In genomic region chr22:31346255-31346732, GRCh38 we compare ENCODE assay signal across 1 cellular context.
TF ChIP-seq lines count a peak whose summit lies in the region.

Gene PATZ1, minus strand, starts transcription at chr22:31346346. Its CDS starts 744 bp downstream, at chr22:31345602.

TF ChIP-seq in HepG2, 621 proteins besides CTCF, POLR2A, EP300 and RAD21 (continued from another document and continues in another):
- TF ChIP-seq MED1 (CRISPR knock-in tag; IDR thresholded peaks at IDR 0.05) = 0 out of 2 replicates have a peak, but pooled peaks have one; percentile 7
- peak; percentile 48; the same call in 1 of the 2 replicates for TF ChIP-seq FOXP4 (CRISPR knock-in tag; IDR thresholded peaks at IDR 0.05)
- no peak for TF ChIP-seq MEIS2 (CRISPR knock-in tag; IDR thresholded peaks at IDR 0.05)
- no peak for TF ChIP-seq PRDM4 (CRISPR knock-in tag; IDR thresholded peaks at IDR 0.05; ENCODE audit: borderline replicate concordance)
- TF ChIP-seq MTA3 (CRISPR knock-in tag; IDR thresholded peaks at IDR 0.05) = no peak
- no peak; the same call in 1 of the 2 replicates for TF ChIP-seq ZNF607 (CRISPR knock-in tag; IDR thresholded peaks at IDR 0.05; ENCODE audit: borderline replicate concordance)
- TF ChIP-seq KDM3A (CRISPR knock-in tag; IDR thresholded peaks at IDR 0.05; ENCODE audit: low read depth) = peak; percentile 21; the same call in 1 of the 2 replicates
- TF ChIP-seq ZKSCAN5 (CRISPR knock-in tag; IDR thresholded peaks at IDR 0.05) = no peak
- no peak for TF ChIP-seq ERF (CRISPR knock-in tag; IDR thresholded peaks at IDR 0.05)
- no peak for TF ChIP-seq ZNF709 (CRISPR knock-in tag; IDR thresholded peaks at IDR 0.05)
- 0 out of 2 replicates have a peak, but pooled peaks have one; percentile 10 for TF ChIP-seq SP2 (CRISPR knock-in tag; IDR thresholded peaks at IDR 0.05)
- no peak; the same call in 1 of the 2 replicates for TF ChIP-seq ZFY (CRISPR knock-in tag; IDR thresholded peaks at IDR 0.05)
- TF ChIP-seq SCMH1 (CRISPR knock-in tag; IDR thresholded peaks at IDR 0.05; ENCODE audit: borderline replicate concordance) = no peak
- TF ChIP-seq ZSCAN31 (CRISPR knock-in tag; IDR thresholded peaks at IDR 0.05; ENCODE audit: low read depth) = 0 out of 2 replicates have a peak, but pooled peaks have one; percentile 30
- no peak for TF ChIP-seq ZNF441 (CRISPR knock-in tag; IDR thresholded peaks at IDR 0.05; ENCODE audit: borderline replicate concordance)
- TF ChIP-seq HMG20B (CRISPR knock-in tag; conservative IDR thresholded peaks at IDR 0.05) = no peak
- TF ChIP-seq ATF5 (CRISPR knock-in tag; IDR thresholded peaks at IDR 0.05; ENCODE audit: low read depth) = no peak
- TF ChIP-seq ETV5 (CRISPR knock-in tag; IDR thresholded peaks at IDR 0.05; ENCODE audit: borderline replicate concordance) = peak; percentile 63
- peak; percentile 99 for TF ChIP-seq PATZ1 (CRISPR knock-in tag; IDR thresholded peaks at IDR 0.05)
- peak; percentile 28; the same call in 1 of the 2 replicates for TF ChIP-seq GATAD1 (CRISPR knock-in tag; IDR thresholded peaks at IDR 0.05)
- no peak for TF ChIP-seq IRX3 (CRISPR knock-in tag; IDR thresholded peaks at IDR 0.05; ENCODE audit: borderline replicate concordance, low read depth)
- 0 out of 2 replicates have a peak, but pooled peaks have one; percentile 34 for TF ChIP-seq KAT8 (CRISPR knock-in tag; IDR thresholded peaks at IDR 0.05)
- no peak for TF ChIP-seq ZNF883 (CRISPR knock-in tag; IDR thresholded peaks at IDR 0.05; ENCODE audit: not compliant biosample characterization)
- TF ChIP-seq SALL2 (CRISPR knock-in tag; IDR thresholded peaks at IDR 0.05) = no peak
- TF ChIP-seq ZNF281 (CRISPR knock-in tag; IDR thresholded peaks at IDR 0.05; ENCODE audit: borderline replicate concordance) = peak; percentile 71; the same call in 1 of the 2 replicates
- TF ChIP-seq ZBTB3 (CRISPR knock-in tag; IDR thresholded peaks at IDR 0.05; ENCODE audit: borderline replicate concordance, low read depth) = no peak
- TF ChIP-seq POLR2AphosphoS5 (IDR thresholded peaks at IDR 0.05; ENCODE audit: low read depth, low read length) = peak; percentile 63
- no peak for TF ChIP-seq RFX1 (IDR thresholded peaks at IDR 0.05)
- 0 out of 2 replicates have a peak, but pooled peaks have one; percentile 6 for TF ChIP-seq SOX5 (CRISPR knock-in tag; IDR thresholded peaks at IDR 0.05; ENCODE audit: borderline replicate concordance)
- no peak for TF ChIP-seq UBTF (CRISPR knock-in tag; IDR thresholded peaks at IDR 0.05)
- peak; percentile 91 for TF ChIP-seq ZNF362 (CRISPR knock-in tag; IDR thresholded peaks at IDR 0.05; ENCODE audit: borderline replicate concordance)
- no peak for TF ChIP-seq KLF16 (CRISPR knock-in tag; IDR thresholded peaks at IDR 0.05)
- no peak for TF ChIP-seq SMARCC2 (IDR thresholded peaks at IDR 0.05)
- peak; percentile 42 for TF ChIP-seq NR2F6 (IDR thresholded peaks at IDR 0.05)
- peak; percentile 30; the same call in 1 of the 2 replicates for TF ChIP-seq NR2F6 (CRISPR knock-in tag; IDR thresholded peaks at IDR 0.05)
- TF ChIP-seq MED13 (CRISPR knock-in tag; IDR thresholded peaks at IDR 0.05) = 0 out of 2 replicates have a peak, but pooled peaks have one; percentile 16
- TF ChIP-seq CHCHD3 (CRISPR knock-in tag; IDR thresholded peaks at IDR 0.05) = no peak
- TF ChIP-seq POLR2G (IDR thresholded peaks at IDR 0.05; ENCODE audit: low read depth, low read length) = peak; percentile 54; the same call in 1 of the 2 replicates
- peak; percentile 31; the same call in 1 of the 2 replicates for TF ChIP-seq TCF7 (IDR thresholded peaks at IDR 0.05; ENCODE audit: low read depth)
- TF ChIP-seq KLF15 (CRISPR knock-in tag; IDR thresholded peaks at IDR 0.05; ENCODE audit: borderline replicate concordance) = peak; percentile 12; the same call in 1 of the 2 replicates
- TF ChIP-seq PCBP1 (IDR thresholded peaks at IDR 0.05; ENCODE audit: borderline replicate concordance, low read depth, low read length) = no peak
- TF ChIP-seq PHF20 (CRISPR knock-in tag; IDR thresholded peaks at IDR 0.05) = no peak
- no peak for TF ChIP-seq ZNF841 (CRISPR knock-in tag; IDR thresholded peaks at IDR 0.05; ENCODE audit: borderline replicate concordance)
- peak; percentile 89 for TF ChIP-seq YY1 (IDR thresholded peaks at IDR 0.05; ENCODE audit: insufficient read depth, insufficient replicate concordance, low read depth, low read length)
- 0 out of 2 replicates have a peak, but pooled peaks have one; percentile 49 for TF ChIP-seq HOXA3 (CRISPR knock-in tag; IDR thresholded peaks at IDR 0.05)
- TF ChIP-seq TBX2 (CRISPR knock-in tag; IDR thresholded peaks at IDR 0.05; ENCODE audit: borderline replicate concordance) = peak; percentile 18; the same call in 1 of the 2 replicates
- TF ChIP-seq RBM22 (optimal IDR thresholded peaks at IDR 0.05; ENCODE audit: low read length) = no peak
- TF ChIP-seq ARID5B (CRISPR knock-in tag; IDR thresholded peaks at IDR 0.05) = no peak; the same call in 1 of the 2 replicates
